Comparison of ENCODE assay signal across 8 cellular contexts in the genomic region with DNA sequence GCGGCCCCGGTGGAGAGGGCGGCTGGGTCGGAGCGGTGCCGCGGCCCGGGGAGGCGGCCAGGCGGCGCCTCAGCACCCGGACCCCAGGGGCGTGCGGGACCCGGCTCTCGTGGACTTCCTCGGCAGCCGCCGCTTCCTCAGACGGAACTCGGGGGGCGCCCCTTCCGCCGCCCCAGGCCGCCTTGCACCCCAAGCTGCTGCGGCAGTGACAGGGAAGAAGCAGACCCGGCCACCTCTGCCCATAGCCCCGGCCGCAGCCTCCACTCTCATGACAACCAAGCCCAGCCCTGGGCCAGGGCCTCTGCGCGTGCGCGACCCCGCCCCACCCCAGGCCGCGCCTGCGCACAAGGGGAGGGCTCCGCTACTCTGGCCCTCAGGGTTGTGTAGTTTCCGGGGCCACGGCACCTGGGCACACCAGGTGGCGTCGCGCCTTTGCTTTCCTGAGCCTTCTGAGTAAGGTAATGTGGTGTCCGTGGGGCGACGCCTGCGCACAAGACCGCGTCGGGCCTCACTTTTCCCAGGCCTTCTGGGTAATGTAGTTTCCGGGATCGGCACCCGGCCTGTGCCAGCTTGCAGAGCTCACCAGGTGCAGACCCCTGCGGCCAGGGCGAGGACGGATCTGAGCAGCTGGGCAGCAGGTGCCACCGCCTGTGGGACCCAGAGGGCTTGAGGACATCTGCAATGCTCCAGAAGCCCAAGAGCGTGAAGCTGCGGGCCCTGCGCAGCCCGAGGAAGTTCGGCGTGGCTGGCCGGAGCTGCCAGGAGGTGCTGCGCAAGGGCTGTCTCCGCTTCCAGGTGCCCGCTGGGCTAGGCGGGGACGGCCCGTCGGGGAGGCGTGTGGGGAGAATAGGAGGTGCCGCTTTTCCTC. TPM values are rescaled to one million over a fixed set of nuclear protein-coding genes. Genes with fewer than 3 reads are reported as not detected.
A peak's percentile ranks its signal among the peaks of the same experiment; 100 is the strongest.
DNase-seq lines count a peak whose midpoint lies in the region; ATAC-seq and TF ChIP-seq lines count a peak whose summit lies in the region.

CEP104 (minus strand) TSS at position 289 of the 868 bp plus-strand sequence. CDS start 4,804 bp downstream, outside the sequence.
DFFB (plus strand) TSS at position 554 of the 868 bp plus-strand sequence; CDS start at position 682, 128 bp downstream.

- peak; percentile 29 for TF ChIP-seq CTCF in colonic mucosa (IDR thresholded peaks at IDR 0.05)

- no peaks in the 10 kb centered on the region for H3K9me3 ChIP-seq in colonic mucosa

- intact Hi-C loops in colonic mucosa (cut with DNase I), result loop anchor here (5.0 kb wide), 1 partner anchor 40 kb away; no protein-coding TSS in a partner anchor

- ATAC-seq in GM19043 (IDR thresholded peaks at IDR 0.05; ENCODE audit: low read depth, unreplicated experiment) (peak; percentile 94), HG03378 (IDR thresholded peaks at IDR 0.05; ENCODE audit: unreplicated experiment) (peak; percentile 86)

- peaks cover 7% of the 10 kb centered on the region for H3K4me1 ChIP-seq in colonic mucosa

- H3K27me3 ChIP-seq in colonic mucosa (no peaks in the 10 kb centered on the region), layer of hippocampus (ENCODE audit: control insufficient read depth, insufficient read depth, low read length) (no peaks in the 10 kb centered on the region)

- peak within 1 kb of the TSS; percentile 81 to 91 for H3K9ac ChIP-seq in colonic mucosa (ENCODE audit: low read depth in 2 of 2, low read length in 2 of 2)

- DNase-seq in Ammon's horn (ENCODE audit: low spot score), result peak; percentile 90
- DNase-seq in NCI-H524 (lab: John Stamatoyannopoulos, UW), result peak; percentile 91 to 97
- peak; percentile 95 to 97 for DNase-seq in activated CD4-positive, alpha-beta T cell treated with anti-CD3 and anti-CD28 coated beads for 4 hours
- DNase-seq in colonic mucosa, result peak; percentile 96
- DNase-seq in stimulated activated CD4-positive, alpha-beta T cell treated with anti-CD3 and anti-CD28 coated beads, Interleukin-1b, Interleukin-23, amount 100 ng/mL, for 4 hours (ENCODE audit: low read depth in 2 of 2), result peak; percentile 92 to 96

- H3K36me3 ChIP-seq in colonic mucosa, result no peaks in the 10 kb centered on the region

- H3K27ac ChIP-seq in colonic mucosa (peak within 1 kb of the TSS; percentile 63), layer of hippocampus (ENCODE audit: low read depth, low read length) (peak within 1 kb of the TSS; percentile 76)

- peak within 1 kb of the TSS; percentile 90 for H3K4me3 ChIP-seq in colonic mucosa

RNA-seq across cellular contexts. Expression of gene CEP104, which starts in this region (rescaled TPM):
- total RNA-seq in colonic mucosa, result 10 to 100 TPM; 41.1 to 52.7 TPM

RNA-seq across cellular contexts. Expression of gene DFFB, which starts in this region (rescaled TPM):
- 10 to 100 TPM in 1 of 2 donors, 1 to 10 TPM in 1; 4.5 to 10.7 TPM for total RNA-seq in colonic mucosa

Comparison
In these comparisons a context has a peak if more than half of its experiments do, and no peak if none do; other contexts are left out.
1. Peak in every context shown above with its lines: DNase-seq, ATAC-seq, H3K4me3 ChIP-seq and H3K27ac ChIP-seq.